Comparison of ENCODE assay signal across 8 cellular contexts in the genomic region with DNA sequence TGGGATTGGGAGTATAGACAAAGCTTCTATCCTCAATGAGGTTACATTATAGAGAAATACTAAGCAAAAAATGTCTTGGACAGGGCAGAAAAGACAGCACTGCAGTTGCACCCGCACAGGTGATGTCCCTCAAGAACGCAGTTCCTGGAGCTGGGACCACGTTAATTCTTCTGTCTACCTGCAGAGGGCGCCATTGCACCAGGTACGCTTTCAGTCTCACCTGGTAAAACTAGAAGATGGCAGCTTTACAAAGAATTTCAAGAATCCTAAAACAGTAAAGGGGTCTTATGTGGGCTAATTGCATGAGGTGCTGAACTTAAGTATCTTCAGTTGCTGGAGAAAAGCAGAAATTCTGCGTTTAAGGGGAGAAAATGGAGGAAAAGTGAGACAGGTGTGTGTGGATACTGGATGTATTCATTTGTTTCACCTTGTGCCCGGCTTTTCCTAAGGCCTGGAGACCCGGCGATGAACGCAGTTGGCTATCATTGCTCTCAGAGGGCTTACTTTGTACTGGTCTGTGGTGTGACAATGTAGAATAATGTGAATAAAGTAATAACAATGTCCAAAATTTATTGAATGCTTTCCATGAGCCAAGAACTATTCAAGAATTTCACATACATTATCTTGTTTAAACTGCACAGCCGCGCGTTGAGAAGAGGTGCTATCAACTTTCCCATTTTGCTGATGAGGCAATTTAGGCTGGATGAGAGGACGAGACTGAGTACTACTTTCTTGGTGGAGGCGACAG.
DNase-seq lines count a peak whose midpoint lies in the region; ATAC-seq and TF ChIP-seq lines count a peak whose summit lies in the region.

No MANE protein-coding gene starts in this region.

- no peaks in the 10 kb centered on the region for H3K4me1 ChIP-seq in left lung

- no peak overlapping the region for H3K27ac Mint-ChIP-seq in activated CD8-positive, alpha-beta T cell treated with anti-CD3 and anti-CD28 coated beads for 36 hours

- POLR2A ChIA-PET in activated CD8-positive, alpha-beta T cell treated with anti-CD3 and anti-CD28 coated beads for 36 hours (lab: Charles Lee): no interaction called here

- no peaks in the 10 kb centered on the region for H3K27me3 ChIP-seq in left lung

- TF ChIP-seq CTCF in activated CD8-positive, alpha-beta T cell treated with anti-CD3 and anti-CD28 coated beads for 36 hours (IDR thresholded peaks at IDR 0.05): peak; percentile 73
- peak; percentile 19 to 35 for TF ChIP-seq CTCF in left lung (IDR thresholded peaks at IDR 0.05)

- DNase-seq in activated T-cell treated with anti-CD3 and anti-CD28 coated beads for 48 hours (ENCODE audit: low read depth) (peak; percentile 8), NCI-H1092 (lab: John Stamatoyannopoulos, UW) (peak; percentile 38), left lung (no peak), left ventricle myocardium superior (no peak)
- DNase-seq in activated T-cell treated with anti-CD3 and anti-CD28 coated beads, Interleukin-2, amount 50 U/mL, for 4 hours: no peak
- peak; percentile 42 for DNase-seq in activated CD8-positive, alpha-beta T cell treated with anti-CD3 and anti-CD28 coated beads for 36 hours

- no peaks in the 10 kb centered on the region for H3K36me3 Mint-ChIP-seq in activated T-cell treated with anti-CD3 and anti-CD28 coated beads, Interleukin-2, amount 50 U/mL, for 4 hours (ENCODE audit: insufficient read depth)
- no peaks in the 10 kb centered on the region for H3K36me3 Mint-ChIP-seq in activated CD8-positive, alpha-beta T cell treated with anti-CD3 and anti-CD28 coated beads for 36 hours (ENCODE audit: low read depth)

- H3K4me3 Mint-ChIP-seq in activated T-cell treated with anti-CD3 and anti-CD28 coated beads, Interleukin-2, amount 50 U/mL, for 4 hours: no peak overlapping the region
- H3K4me3 Mint-ChIP-seq in activated CD8-positive, alpha-beta T cell treated with anti-CD3 and anti-CD28 coated beads for 36 hours: no peak overlapping the region

- H3K4me3 ChIP-seq in left lung: no peak overlapping the region

- ATAC-seq in activated T-cell treated with anti-CD3 and anti-CD28 coated beads, Interleukin-2, amount 50 U/mL, for 4 hours: no peak
- ATAC-seq in GM21786 (IDR thresholded peaks at IDR 0.05; ENCODE audit: unreplicated experiment) (peak; percentile 80), left lung (peak; percentile 79), GM19023 (IDR thresholded peaks at IDR 0.05; ENCODE audit: unreplicated experiment) (no peak), left ventricle myocardium superior (no peak)
- ATAC-seq in activated CD8-positive, alpha-beta T cell treated with anti-CD3 and anti-CD28 coated beads for 36 hours: no peak

- CTCF ChIA-PET in activated CD8-positive, alpha-beta T cell treated with anti-CD3 and anti-CD28 coated beads for 36 hours (lab: Charles Lee): interaction anchor here (0.8 to 1.4 kb wide), 5 partner anchors 40 to 618 kb away, joined by 3 to 5 read pairs (median 4); no protein-coding TSS in a partner anchor

- H3K27me3 Mint-ChIP-seq in activated T-cell treated with anti-CD3 and anti-CD28 coated beads, Interleukin-2, amount 50 U/mL, for 4 hours (ENCODE audit: low read depth): no peaks in the 10 kb centered on the region
- no peaks in the 10 kb centered on the region for H3K27me3 Mint-ChIP-seq in activated CD8-positive, alpha-beta T cell treated with anti-CD3 and anti-CD28 coated beads for 36 hours

- H3K9me3 Mint-ChIP-seq in activated T-cell treated with anti-CD3 and anti-CD28 coated beads, Interleukin-2, amount 50 U/mL, for 4 hours: peaks cover 3% of the 10 kb centered on the region
- H3K9me3 Mint-ChIP-seq in activated CD8-positive, alpha-beta T cell treated with anti-CD3 and anti-CD28 coated beads for 36 hours: peaks cover 7% of the 10 kb centered on the region

- no peaks in the 10 kb centered on the region for H3K36me3 ChIP-seq in left lung

- intact Hi-C loops in activated CD8-positive, alpha-beta T cell treated with anti-CD3 and anti-CD28 coated beads for 36 hours (cut with micrococcal nuclease): no loop called here
- intact Hi-C loops in left lung (cut with DNase I): no loop called here
- intact Hi-C loops in left ventricle myocardium superior (cut with micrococcal nuclease): no loop called here

- H3K9me3 ChIP-seq in left lung: peaks cover 0 to 3% of the 10 kb centered on the region in 2 donors

- no peak overlapping the region for H3K27ac ChIP-seq in left lung

- H3K4me1 Mint-ChIP-seq in activated T-cell treated with anti-CD3 and anti-CD28 coated beads, Interleukin-2, amount 50 U/mL, for 4 hours (ENCODE audit: low read depth): no peaks in the 10 kb centered on the region
- H3K4me1 Mint-ChIP-seq in activated CD8-positive, alpha-beta T cell treated with anti-CD3 and anti-CD28 coated beads for 36 hours (ENCODE audit: low read depth): no peaks in the 10 kb centered on the region

Comparison
In these comparisons a context has a peak if more than half of its experiments do, and no peak if none do; other contexts are left out.
1. DNase-seq: peak in activated T-cell treated with anti-CD3 and anti-CD28 coated beads for 48 hours (single experiment), NCI-H1092 (single experiment) and activated CD8-positive, alpha-beta T cell treated with anti-CD3 and anti-CD28 coated beads for 36 hours (single experiment); none in activated T-cell treated with anti-CD3 and anti-CD28 coated beads, Interleukin-2, amount 50 U/mL, for 4 hours (single experiment), left lung (0 of 2) and left ventricle myocardium superior (single experiment).
2. ATAC-seq: peak in GM21786 (single experiment) and left lung (single experiment); none in activated T-cell treated with anti-CD3 and anti-CD28 coated beads, Interleukin-2, amount 50 U/mL, for 4 hours (0 of 2), activated CD8-positive, alpha-beta T cell treated with anti-CD3 and anti-CD28 coated beads for 36 hours (single experiment), GM19023 (single experiment) and left ventricle myocardium superior (single experiment).